In the genomic region with DNA sequence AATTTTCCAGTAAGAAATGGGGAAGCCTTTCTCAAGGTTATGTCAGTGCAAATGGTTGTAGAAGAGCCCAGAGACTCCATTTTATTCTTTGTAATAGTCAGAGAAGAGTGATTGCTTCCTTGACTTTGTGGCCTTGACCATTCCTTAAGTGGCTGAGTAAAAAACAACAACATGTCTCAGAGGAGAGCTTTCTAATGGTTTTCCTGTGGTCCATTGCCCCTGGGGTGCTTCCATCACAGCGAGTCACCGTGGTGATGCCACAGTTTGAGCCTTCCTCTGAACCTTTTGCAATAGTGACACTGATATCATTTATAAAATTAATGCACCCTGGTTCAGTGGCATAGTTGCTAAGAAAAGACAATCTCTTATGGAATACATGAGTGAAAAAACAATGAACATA, we compare ENCODE assay signal across 29 cellular contexts. TPM values are rescaled to one million over a fixed set of nuclear protein-coding genes. Genes with fewer than 3 reads are reported as not detected.
"Had no signal": no experiment of that assay in that cellular context is flagged by ENCODE, and none has a peak within 500 bp of the region (broad histone marks: within the 10 kb centered on the region; RNA-seq: fewer than 3 reads in every experiment).

No MANE protein-coding gene starts in this region.

- DNase-seq: activated CD4-positive, alpha-beta memory T cell treated with anti-CD3 and anti-CD28 coated beads for 36 hours; activated CD4-positive, alpha-beta T cell treated with anti-CD3 and anti-CD28 coated beads, Interleukin-2, amount 10 ng/mL, durations not matched to agents 24 days and 14 days; activated CD8-positive, alpha-beta memory T cell treated with anti-CD3 and anti-CD28 coated beads, Interleukin-2, amount 50 U/mL, for 4 hours; activated effector memory CD4-positive, alpha-beta T cell treated with anti-CD3 and anti-CD28 coated beads, Interleukin-2, amount 50 U/mL, for 16 hours; activated naive CD4-positive, alpha-beta T cell treated with anti-CD3 and anti-CD28 coated beads for 36 hours; activated naive CD8-positive, alpha-beta T cell treated with anti-CD3 and anti-CD28 coated beads for 36 hours; activated T-cell treated with anti-CD3 and anti-CD28 coated beads, Interleukin-2, amount 50 U/mL, for 1 hour; adrenal gland; brain microvascular endothelial cell; caudate nucleus; gastrocnemius medialis; head of caudate nucleus; hippocampal formation; immature natural killer cell; left ventricle myocardium inferior; posterior cingulate gyrus; small intestine; stimulated activated CD4-positive, alpha-beta T cell treated with anti-CD3 and anti-CD28 coated beads, Interleukin-4, amount 100 ng/mL, for 24 hours; stimulated activated naive CD8-positive, alpha-beta T cell treated with anti-CD3 and anti-CD28 coated beads, Interleukin-15, amount 100 ng/mL, for 72 hours; substantia nigra; T-helper 1 cell; uterus had no signal

- H3K4me3 ChIP-seq: adrenal gland, ascending aorta, esophagus muscularis mucosa, gastrocnemius medialis, left ventricle myocardium inferior, lung, uterus had no signal

- H3K36me3 ChIP-seq: adrenal gland, ascending aorta, brain microvascular endothelial cell, esophagus muscularis mucosa, gastrocnemius medialis, left ventricle myocardium inferior, uterus had no signal

- FAIRE-seq: endothelial cell of umbilical vein, small intestine had no signal

- ATAC-seq: activated CD4-positive, CD25-positive, alpha-beta regulatory T cell treated with anti-CD3 and anti-CD28 coated beads, Interleukin-2, amount 50 U/mL, for 24 hours; gastrocnemius medialis; sciatic nerve; stimulated activated effector memory CD8-positive, alpha-beta T cell treated with anti-CD3 and anti-CD28 coated beads, Interleukin-12 subunit alpha, Interleukin-12 subunit beta, amount 100 ng/mL, for 72 hours; stimulated activated naive CD8-positive, alpha-beta T cell treated with anti-CD3 and anti-CD28 coated beads, Interleukin-15, amount 100 ng/mL, for 72 hours had no signal

- H3K27me3 ChIP-seq: adrenal gland, ascending aorta, brain microvascular endothelial cell, esophagus muscularis mucosa, gastrocnemius medialis, uterus had no signal

RNA-seq across cellular contexts. Expression of a gene that starts 38.6 kb away (rescaled TPM):
- total RNA-seq: activated CD4-positive, alpha-beta T cell treated with anti-CD3 and anti-CD28 coated beads, Interleukin-2, amount 10 ng/mL, durations not matched to agents 24 days and 14 days; endothelial cell of umbilical vein had no signal
